19 cellular contexts compared by ENCODE assay signal in the genomic region with DNA sequence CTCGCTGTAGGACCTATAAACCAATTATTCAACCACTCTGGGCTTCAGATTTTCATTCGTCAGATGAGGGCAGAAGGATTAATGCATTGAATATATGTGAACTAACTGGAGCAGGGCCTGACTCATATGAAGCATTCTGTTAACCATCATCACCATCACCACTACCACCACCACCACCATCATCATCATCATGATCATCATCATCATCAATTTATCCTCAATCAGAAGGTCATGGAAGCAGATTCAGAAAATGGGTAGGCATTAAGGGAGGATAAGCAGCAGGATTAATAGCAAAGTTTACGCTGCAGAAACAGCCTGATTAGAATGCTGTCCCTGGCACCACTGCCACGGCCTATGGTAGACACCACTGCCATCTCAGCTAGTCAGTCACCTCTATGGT.
DNase-seq lines count a peak whose midpoint lies in the region; ATAC-seq, FAIRE-seq and TF ChIP-seq lines count a peak whose summit lies in the region.
"Had no signal": no experiment of that assay in that cellular context is flagged by ENCODE, and none has a peak within 500 bp of the region (broad histone marks: within the 10 kb centered on the region; RNA-seq: fewer than 3 reads in every experiment).

No MANE protein-coding gene starts in this region.

- H3K18ac ChIP-seq in mesenchymal stem cell (ENCODE audit: low read depth in 1 of 2, low read length in 2 of 2), result peak overlapping the region in 1 of 2 experiments; percentile 81

- no peak overlapping the region for H3K9ac ChIP-seq in mesenchymal stem cell (ENCODE audit: low read length)
- H3K9ac ChIP-seq: parathyroid adenoma had no signal

- over 99% methylated on average over 3 of the region's 4 CpGs for WGBS in mesenchymal stem cell

- H3K23ac ChIP-seq in mesenchymal stem cell (ENCODE audit: low read length in 2 of 2), result no peak overlapping the region

- H3K27ac ChIP-seq in brain microvascular endothelial cell (peak overlapping the region; percentile 73), mesenchymal stem cell (ENCODE audit: low read length, poor library complexity, severe bottlenecking) (peak overlapping the region; percentile 90), substantia nigra (ENCODE audit: low read depth, low read length, poor library complexity, severe bottlenecking) (peak overlapping the region; percentile 9)
- H3K27ac ChIP-seq: parathyroid adenoma had no signal

- H2BK5ac ChIP-seq in mesenchymal stem cell (ENCODE audit: low read depth, low read length, poor library complexity, severe bottlenecking), result no peak overlapping the region

- H3K4me2 ChIP-seq in mesenchymal stem cell (ENCODE audit: low read length, poor library complexity, severe bottlenecking), result no peak overlapping the region

- no peak for TF ChIP-seq CTCF in brain microvascular endothelial cell (IDR thresholded peaks at IDR 0.05; ENCODE audit: low read depth, low read length, missing control alignments)

- no peak overlapping the region for H4K8ac ChIP-seq in mesenchymal stem cell (ENCODE audit: low read length)

- peak overlapping the region; percentile 86 to 91 for H2BK12ac ChIP-seq in mesenchymal stem cell (ENCODE audit: low read length in 2 of 2)

- no peak overlapping the region for H2BK15ac ChIP-seq in mesenchymal stem cell (ENCODE audit: low read depth, poor library complexity, severe bottlenecking)

- peak; percentile 33 for FAIRE-seq in HTR-8/SVneo (lab: Jason Lieb, UNC)
- FAIRE-seq: GM12892 had no signal

- H3K36me3 ChIP-seq in brain microvascular endothelial cell (replicated peaks) (no peaks in the 10 kb centered on the region), mesenchymal stem cell (ENCODE audit: control insufficient read depth in 1 of 2, insufficient read depth in 2 of 2, low read depth in 1 of 2, low read length in 2 of 2) (no peaks in the 10 kb centered on the region)

- H3K4me3 ChIP-seq in brain microvascular endothelial cell (ENCODE audit: low read depth, low read length) (no peak overlapping the region), mesenchymal stem cell (ENCODE audit: insufficient read depth in 1 of 2, low read depth in 1 of 2, low read length in 2 of 2) (no peak overlapping the region)
- H3K4me3 ChIP-seq: skin epidermis had no signal

- H3K27me3 ChIP-seq in brain microvascular endothelial cell (replicated peaks) (no peaks in the 10 kb centered on the region), mesenchymal stem cell (ENCODE audit: control insufficient read depth in 1 of 2, insufficient read depth in 1 of 2, low read length in 2 of 2) (no peaks in the 10 kb centered on the region)

- in situ Hi-C loops in brain microvascular endothelial cell (cut with HindIII; ENCODE audit: low pct_ligation_motif_present, low sequenced_read_pairs), result no loop called here

- no peak overlapping the region for H3K4ac ChIP-seq in mesenchymal stem cell (ENCODE audit: low read depth in 1 of 2, low read length in 2 of 2)

- ATAC-seq in GM19452 (IDR thresholded peaks at IDR 0.05; ENCODE audit: unreplicated experiment), result no peak
- no peak for ATAC-seq in HG03571 (IDR thresholded peaks at IDR 0.05; ENCODE audit: unreplicated experiment)
- ATAC-seq: CD8-positive, alpha-beta T cell; naive thymus-derived CD4-positive, alpha-beta T cell had no signal

- no peak overlapping the region for H2BK120ac ChIP-seq in mesenchymal stem cell (ENCODE audit: low read depth, low read length)

- H3K4me1 ChIP-seq in mesenchymal stem cell (ENCODE audit: control insufficient read depth, insufficient read depth, low read depth, low read length), result peaks cover 12% of the 10 kb centered on the region
- H3K4me1 ChIP-seq: parathyroid adenoma had no signal

- no peaks in the 10 kb centered on the region for H3K79me1 ChIP-seq in mesenchymal stem cell (replicated peaks; ENCODE audit: low read length, poor library complexity, severe bottlenecking)

- no peaks in the 10 kb centered on the region for H3K9me3 ChIP-seq in mesenchymal stem cell (ENCODE audit: control insufficient read depth, low read length)

- DNase-seq in HTR-8/SVneo (ENCODE audit: insufficient read length, low spot score) (no peak), brain microvascular endothelial cell (no peak), mesenchymal stem cell (no peak), substantia nigra (lab: John Stamatoyannopoulos, UW) (no peak), EL (no peak), NCI-H2227 treated with DMSO at 0.1 percent for 48 hours (lab: John Stamatoyannopoulos, UW) (no peak)
- DNase-seq: activated CD4-positive, alpha-beta T cell treated with anti-CD3 and anti-CD28 coated beads, Interleukin-2, amount 50 U/mL, for 4 hours; CD8-positive, alpha-beta T cell; KG1; naive thymus-derived CD4-positive, alpha-beta T cell; NCI-H1092; NCI-H524; stimulated activated CD4-positive, alpha-beta T cell treated with anti-CD3 and anti-CD28 coated beads, Interleukin-4, amount 100 ng/mL, for 24 hours; T-helper 1 cell had no signal

- no peak overlapping the region for H3K14ac ChIP-seq in mesenchymal stem cell (ENCODE audit: low read length in 2 of 2)

- peak overlapping the region; percentile 86 for H2AK5ac ChIP-seq in mesenchymal stem cell (ENCODE audit: low read length, severe bottlenecking)

- no peak overlapping the region for H2AFZ ChIP-seq in mesenchymal stem cell (ENCODE audit: low read depth, low read length)
- H2AFZ ChIP-seq: parathyroid adenoma had no signal

- no peak overlapping the region for H4K91ac ChIP-seq in mesenchymal stem cell (ENCODE audit: low read length)

Comparison
In these comparisons a context has a peak if more than half of its experiments do, and no peak if none do; other contexts are left out.
1. H3K27ac ChIP-seq: peak in every context shown above with its lines; median percentile 90 in mesenchymal stem cell; 73 in brain microvascular endothelial cell; 9 in substantia nigra.